2 cellular contexts compared by ENCODE assay signal in the genomic region with DNA sequence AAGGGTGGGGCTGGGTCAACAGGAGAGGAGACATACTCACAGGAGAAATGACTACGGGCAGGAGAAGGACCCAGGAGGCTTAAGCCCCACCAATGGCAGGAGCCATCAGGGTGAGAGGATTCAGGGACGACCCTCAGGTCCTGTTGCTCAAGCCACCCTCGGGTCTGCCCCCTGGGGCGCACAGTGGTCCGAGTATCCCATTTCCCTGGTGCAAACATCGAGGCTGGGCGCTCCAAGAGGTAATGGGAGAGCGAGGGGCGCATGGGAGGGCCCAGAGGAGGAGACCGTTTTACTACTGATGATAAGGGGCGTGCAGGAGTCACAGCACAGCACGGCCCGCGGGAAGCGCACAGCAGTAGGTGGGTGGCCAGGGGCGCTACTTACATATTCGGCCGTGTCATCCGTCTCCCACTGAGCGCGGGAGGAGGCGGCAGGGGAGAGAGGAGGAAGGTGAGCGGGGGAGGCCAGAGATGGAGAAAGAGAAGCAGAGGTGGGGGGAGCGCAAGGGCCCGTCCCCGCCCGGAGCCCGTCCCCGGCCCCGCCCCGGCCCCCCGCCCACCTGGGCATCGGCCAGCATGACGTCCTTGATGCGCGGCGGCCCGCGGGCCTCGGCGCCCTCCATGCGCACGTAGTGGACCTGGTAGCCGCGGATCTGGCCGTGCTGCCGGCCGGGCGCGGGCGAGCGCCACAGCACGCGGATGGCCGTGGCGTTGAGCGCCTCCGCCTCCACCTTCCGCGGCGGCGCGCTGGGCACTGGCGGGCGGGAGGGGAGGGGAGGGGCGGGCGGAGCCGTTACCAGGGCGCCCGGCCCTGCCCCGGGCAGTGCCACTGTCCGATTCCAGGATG.
TF ChIP-seq lines count a peak whose summit lies in the region.

No MANE protein-coding gene starts in this region.

TF ChIP-seq in A549, 52 proteins besides CTCF, POLR2A, EP300 and RAD21 (continued from another document):
- TF ChIP-seq, protein P1, sequence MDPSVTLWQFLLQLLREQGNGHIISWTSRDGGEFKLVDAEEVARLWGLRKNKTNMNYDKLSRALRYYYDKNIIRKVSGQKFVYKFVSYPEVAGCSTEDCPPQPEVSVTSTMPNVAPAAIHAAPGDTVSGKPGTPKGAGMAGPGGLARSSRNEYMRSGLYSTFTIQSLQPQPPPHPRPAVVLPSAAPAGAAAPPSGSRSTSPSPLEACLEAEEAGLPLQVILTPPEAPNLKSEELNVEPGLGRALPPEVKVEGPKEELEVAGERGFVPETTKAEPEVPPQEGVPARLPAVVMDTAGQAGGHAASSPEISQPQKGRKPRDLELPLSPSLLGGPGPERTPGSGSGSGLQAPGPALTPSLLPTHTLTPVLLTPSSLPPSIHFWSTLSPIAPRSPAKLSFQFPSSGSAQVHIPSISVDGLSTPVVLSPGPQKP (IDR thresholded peaks at IDR 0.05; ENCODE audit: low read depth, low read length) = no peak
- TF ChIP-seq MYC (IDR thresholded peaks at IDR 0.05; ENCODE audit: borderline replicate concordance, low read length) (no peak), MAX (IDR thresholded peaks at IDR 0.05) (peak; percentile 9; the same call in 1 of the 2 replicates)

TF ChIP-seq in HEK293, 187 proteins besides CTCF, POLR2A, EP300 and RAD21 (continued from another document):
- TF ChIP-seq ZNF341 (tag by site-specific recombination; IDR thresholded peaks at IDR 0.05; ENCODE audit: low read depth) (peak; percentile 27; the same call in 1 of the 2 replicates), ZBTB26 (tag by site-specific recombination; optimal IDR thresholded peaks at IDR 0.05) (peak; percentile 46), ZBTB8A (tag by site-specific recombination; IDR thresholded peaks at IDR 0.05) (peak; percentile 54; the same call in 1 of the 2 replicates), KLF10 (tag by site-specific recombination; IDR thresholded peaks at IDR 0.05) (no peak), ZFHX2 (tag by site-specific recombination; conservative IDR thresholded peaks at IDR 0.05) (peak; percentile 97), ZNF692 (tag by site-specific recombination; IDR thresholded peaks at IDR 0.05) (peak; percentile 59; the same call in 1 of the 2 replicates), ZSCAN16 (tag by site-specific recombination; IDR thresholded peaks at IDR 0.05) (no peak), GLIS1 (tag by site-specific recombination; IDR thresholded peaks at IDR 0.05) (peak; percentile 96), PATZ1 (tag by site-specific recombination; IDR thresholded peaks at IDR 0.05) (peak; percentile 24), YY2 (tag by site-specific recombination; IDR thresholded peaks at IDR 0.05) (no peak), OSR2 (tag by site-specific recombination; IDR thresholded peaks at IDR 0.05) (peak; percentile 37; the same call in 1 of the 2 replicates), GLIS2 (tag by site-specific recombination; IDR thresholded peaks at IDR 0.05) (peak; percentile 28; the same call in 1 of the 2 replicates), ZNF560 (tag by site-specific recombination; IDR thresholded peaks at IDR 0.05; ENCODE audit: borderline replicate concordance) (no peak), ZIC2 (tag by site-specific recombination; IDR thresholded peaks at IDR 0.05) (peak; percentile 99), SP7 (tag by site-specific recombination; IDR thresholded peaks at IDR 0.05) (peak; percentile 22; the same call in 1 of the 2 replicates), ZNF169 (tag by site-specific recombination; IDR thresholded peaks at IDR 0.05) (no peak), EGR2 (tag by site-specific recombination; IDR thresholded peaks at IDR 0.05; ENCODE audit: low read depth) (peak; percentile 97)
- TF ChIP-seq, protein P2, sequence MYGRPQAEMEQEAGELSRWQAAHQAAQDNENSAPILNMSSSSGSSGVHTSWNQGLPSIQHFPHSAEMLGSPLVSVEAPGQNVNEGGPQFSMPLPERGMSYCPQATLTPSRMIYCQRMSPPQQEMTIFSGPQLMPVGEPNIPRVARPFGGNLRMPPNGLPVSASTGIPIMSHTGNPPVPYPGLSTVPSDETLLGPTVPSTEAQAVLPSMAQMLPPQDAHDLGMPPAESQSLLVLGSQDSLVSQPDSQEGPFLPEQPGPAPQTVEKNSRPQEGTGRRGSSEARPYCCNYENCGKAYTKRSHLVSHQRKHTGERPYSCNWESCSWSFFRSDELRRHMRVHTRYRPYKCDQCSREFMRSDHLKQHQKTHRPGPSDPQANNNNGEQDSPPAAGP (tag by site-specific recombination; IDR thresholded peaks at IDR 0.05) = peak; percentile 66; the same call in 1 of the 2 replicates
- TF ChIP-seq, protein P3, sequence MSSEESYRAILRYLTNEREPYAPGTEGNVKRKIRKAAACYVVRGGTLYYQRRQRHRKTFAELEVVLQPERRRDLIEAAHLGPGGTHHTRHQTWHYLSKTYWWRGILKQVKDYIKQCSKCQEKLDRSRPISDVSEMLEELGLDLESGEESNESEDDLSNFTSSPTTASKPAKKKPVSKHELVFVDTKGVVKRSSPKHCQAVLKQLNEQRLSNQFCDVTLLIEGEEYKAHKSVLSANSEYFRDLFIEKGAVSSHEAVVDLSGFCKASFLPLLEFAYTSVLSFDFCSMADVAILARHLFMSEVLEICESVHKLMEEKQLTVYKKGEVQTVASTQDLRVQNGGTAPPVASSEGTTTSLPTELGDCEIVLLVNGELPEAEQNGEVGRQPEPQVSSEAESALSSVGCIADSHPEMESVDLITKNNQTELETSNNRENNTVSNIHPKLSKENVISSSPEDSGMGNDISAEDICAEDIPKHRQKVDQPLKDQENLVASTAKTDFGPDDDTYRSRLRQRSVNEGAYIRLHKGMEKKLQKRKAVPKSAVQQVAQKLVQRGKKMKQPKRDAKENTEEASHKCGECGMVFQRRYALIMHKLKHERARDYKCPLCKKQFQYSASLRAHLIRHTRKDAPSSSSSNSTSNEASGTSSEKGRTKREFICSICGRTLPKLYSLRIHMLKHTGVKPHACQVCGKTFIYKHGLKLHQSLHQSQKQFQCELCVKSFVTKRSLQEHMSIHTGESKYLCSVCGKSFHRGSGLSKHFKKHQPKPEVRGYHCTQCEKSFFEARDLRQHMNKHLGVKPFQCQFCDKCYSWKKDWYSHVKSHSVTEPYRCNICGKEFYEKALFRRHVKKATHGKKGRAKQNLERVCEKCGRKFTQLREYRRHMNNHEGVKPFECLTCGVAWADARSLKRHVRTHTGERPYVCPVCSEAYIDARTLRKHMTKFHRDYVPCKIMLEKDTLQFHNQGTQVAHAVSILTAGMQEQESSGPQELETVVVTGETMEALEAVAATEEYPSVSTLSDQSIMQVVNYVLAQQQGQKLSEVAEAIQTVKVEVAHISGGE (tag by site-specific recombination; conservative IDR thresholded peaks at IDR 0.05; ENCODE audit: low read depth) = peak; percentile 41; the same call in 1 of the 2 replicates
TF ChIP-seq in HEK293: peak in this region for 16.
